21 cellular contexts compared by ENCODE assay signal in genomic region chr9:113705938-113706519, GRCh38.
DNase-seq lines count a peak whose midpoint lies in the region; ATAC-seq, FAIRE-seq and TF ChIP-seq lines count a peak whose summit lies in the region.
"Had no signal": no experiment of that assay in that cellular context is flagged by ENCODE, and none has a peak within 500 bp of the region (broad histone marks: within the 10 kb centered on the region; RNA-seq: fewer than 3 reads in every experiment).

No MANE protein-coding gene starts in this region.

- no peak overlapping the region for H3K14ac ChIP-seq in H1 (ENCODE audit: insufficient read length)

- H3K9me3 ChIP-seq in H1 (ENCODE audit: insufficient read depth in 2 of 2, low read depth in 1 of 2, low read length in 1 of 2) (peaks cover 5 to 7% of the 10 kb centered on the region in 2 experiments; a peak in 3 of 4 replicates), thyroid gland (no peaks in the 10 kb centered on the region)
- H3K9me3 ChIP-seq: thoracic aorta had no signal

- H3K27ac ChIP-seq in H1 (ENCODE audit: low read depth, low read length) (0 out of 2 replicates have a peak overlapping the region, but pooled peaks have one; percentile 7), thyroid gland (peak overlapping the region; percentile 27 to 73 (median 66)), dorsolateral prefrontal cortex (no peak overlapping the region)
- H3K27ac ChIP-seq: 22Rv1; BLaER1 treated with 17β-estradiol and CSF1 and Interleukin-3, amounts not matched to agents 10 nM and 100 nM; cardiac muscle cell; SK-N-MC; thoracic aorta had no signal

- TF ChIP-seq RAD21 in H1 (IDR thresholded peaks at IDR 0.05 in 1 of 2, conservative IDR thresholded peaks at IDR 0.05 in 1 of 2; ENCODE audit: low read depth in 2 of 2, low read length in 2 of 2): no peak

- no peak overlapping the region for H2BK120ac ChIP-seq in H1 (replicated peaks; ENCODE audit: low read depth, low read length)

- no peak overlapping the region; the same call in 1 of the 2 replicates for H2BK15ac ChIP-seq in H1 (ENCODE audit: low read length)

- no peak overlapping the region for H3K4ac ChIP-seq in H1 (replicated peaks; ENCODE audit: insufficient read length, low read depth, low read length)

- TF ChIP-seq CTCF in H1 (IDR thresholded peaks at IDR 0.05; ENCODE audit: control extremely low read depth in 1 of 3, insufficient read depth in 1 of 3, low read depth in 1 of 3, low read length in 3 of 3) (no peak), thyroid gland (IDR thresholded peaks at IDR 0.05) (no peak), dorsolateral prefrontal cortex (IDR thresholded peaks at IDR 0.05 in 54 of 56, conservative IDR thresholded peaks at IDR 0.05 in 2 of 56; ENCODE audit: low read depth in 1 of 56, partially characterized antibody in 56 of 56) (no peak)

- peak; percentile 85 for FAIRE-seq in H1 (lab: Jason Lieb, UNC)
- FAIRE-seq: islet of Langerhans had no signal

- H2BK20ac ChIP-seq in H1 (ENCODE audit: low read length): peak overlapping the region; percentile 13; the same call in 1 of the 2 replicates

- peak overlapping the region; percentile 35 for H4K91ac ChIP-seq in H1 (replicated peaks; ENCODE audit: insufficient read length, low read length)

- no peaks in the 10 kb centered on the region for H3K79me1 ChIP-seq in H1 (ENCODE audit: low read depth, low read length)

- ATAC-seq in left lobe of liver: peak; percentile 65
- no peak for ATAC-seq in GM21515 (IDR thresholded peaks at IDR 0.05; ENCODE audit: unreplicated experiment)
- ATAC-seq in activated T-cell treated with anti-CD3 and anti-CD28 coated beads, Interleukin-2, amount 50 U/mL, for 4 hours: no peak

- H2AFZ ChIP-seq in H1 (ENCODE audit: low read length): no peak overlapping the region

- peak overlapping the region; percentile 54; the same call in 1 of the 2 replicates for H2BK5ac ChIP-seq in H1 (ENCODE audit: low read depth, low read length)

- no peak overlapping the region for H4K8ac ChIP-seq in H1 (ENCODE audit: extremely low read depth, insufficient read depth, low read length)

- H3K79me2 ChIP-seq in H1 (ENCODE audit: control insufficient read depth in 1 of 2, insufficient read depth in 2 of 2, low read length in 2 of 2): no peaks in the 10 kb centered on the region

- TF ChIP-seq POLR2A in H1 (IDR thresholded peaks at IDR 0.05; ENCODE audit: control extremely low read depth in 1 of 2, low read depth in 2 of 2, low read length in 2 of 2) (no peak), thyroid gland (IDR thresholded peaks at IDR 0.05) (no peak)

- TF ChIP-seq EP300 in H1 (IDR thresholded peaks at IDR 0.05; ENCODE audit: borderline replicate concordance in 1 of 2, low read depth in 2 of 2, low read length in 2 of 2): no peak

- no peaks in the 10 kb centered on the region for H3K36me3 Mint-ChIP-seq in activated T-cell treated with anti-CD3 and anti-CD28 coated beads, Interleukin-2, amount 50 U/mL, for 4 hours (ENCODE audit: insufficient read depth)
- H3K36me3 Mint-ChIP-seq: activated naive CD8-positive, alpha-beta T cell had no signal

- DNase-seq in DMS53 (lab: John Stamatoyannopoulos, UW): peak; percentile 28
- DNase-seq in DMS53 treated with DMSO at 0.1 percent for 48 hours (lab: John Stamatoyannopoulos, UW; ENCODE audit: unreplicated experiment): no peak
- no peak for DNase-seq in H1 (ENCODE audit: low read depth in 1 of 2, low spot score in 2 of 2)
- DNase-seq in left lobe of liver (ENCODE audit: low spot score): peak; percentile 87
- peak; percentile 32 to 44 for DNase-seq in thyroid gland
- no peak for DNase-seq in activated T-cell treated with anti-CD3 and anti-CD28 coated beads, Interleukin-2, amount 50 U/mL, for 4 hours
- no peak for DNase-seq in dorsolateral prefrontal cortex
- DNase-seq: activated CD4-positive, alpha-beta T cell treated with anti-CD3 and anti-CD28 coated beads for 4 hours; DMS 273 treated with DMSO at 0.1 percent for 48 hours; MM.1S; NCI-H2081 treated with DMSO at 0.1 percent for 48 hours; NCI-H748 treated with DMSO at 0.1 percent for 48 hours; stimulated activated CD4-positive, alpha-beta T cell treated with anti-CD3 and anti-CD28 coated beads, Interleukin-2, amount 100 ng/mL, for 48 hours had no signal

- no peak overlapping the region for H3K56ac ChIP-seq in H1 (replicated peaks; ENCODE audit: insufficient read length, low read depth, low read length)

- intact Hi-C loops in thyroid gland (cut with DNase I): no loop called here
- intact Hi-C loops in dorsolateral prefrontal cortex (cut with DNase I): no loop called here

- H3K36me3 ChIP-seq in H1 (ENCODE audit: control insufficient read depth in 2 of 4, insufficient read depth in 4 of 4, low read length in 3 of 4) (no peaks in the 10 kb centered on the region), thyroid gland (no peaks in the 10 kb centered on the region)
- H3K36me3 ChIP-seq: BLaER1 treated with 17β-estradiol and CSF1 and Interleukin-3, amounts not matched to agents 10 nM and 100 nM; cardiac muscle cell; thoracic aorta had no signal

- no peak overlapping the region; a peak in 1 of 7 replicates for H3K9ac ChIP-seq in H1 (replicated peaks in 1 of 4; ENCODE audit: extremely low read depth in 1 of 4, low read depth in 3 of 4, low read length in 3 of 4)
- H3K9ac ChIP-seq: BLaER1 treated with 17β-estradiol and CSF1 and Interleukin-3, amounts not matched to agents 10 nM and 100 nM had no signal

- H3K9me3 Mint-ChIP-seq in activated T-cell treated with anti-CD3 and anti-CD28 coated beads, Interleukin-2, amount 50 U/mL, for 4 hours: peaks cover 4% of the 10 kb centered on the region

- H3K23me2 ChIP-seq in H1 (ENCODE audit: low read depth, low read length): no peaks in the 10 kb centered on the region

- H3K4me1 ChIP-seq in H1 (replicated peaks in 1 of 4; ENCODE audit: control insufficient read depth in 3 of 4, insufficient read depth in 4 of 4, low read length in 3 of 4) (peaks cover 3 to 16% (median 9%) of the 10 kb centered on the region in 4 experiments), thyroid gland (peaks cover 24 to 27% of the 10 kb centered on the region in 2 donors)

- peaks cover 2% of the 10 kb centered on the region for H3K27me3 Mint-ChIP-seq in activated T-cell treated with anti-CD3 and anti-CD28 coated beads, Interleukin-2, amount 50 U/mL, for 4 hours (ENCODE audit: low read depth)

- H3K18ac ChIP-seq in H1 (ENCODE audit: extremely low read depth, low read length): no peak overlapping the region

- H3K27me3 ChIP-seq in H1 (replicated peaks in 1 of 4; ENCODE audit: control insufficient read depth in 3 of 4, extremely low read depth in 1 of 4, insufficient read depth in 3 of 4, low read length in 3 of 4): peaks cover 0 to 3% (median 0%) of the 10 kb centered on the region in 4 experiments; a peak in 1 of 7 replicates
- H3K27me3 ChIP-seq in thyroid gland: no peaks in the 10 kb centered on the region
- peaks cover 0 to 4% (median 0%) of the 10 kb centered on the region in 45 donors for H3K27me3 ChIP-seq in dorsolateral prefrontal cortex
- H3K27me3 ChIP-seq: BLaER1 treated with 17β-estradiol and CSF1 and Interleukin-3, amounts not matched to agents 10 nM and 100 nM; cardiac muscle cell had no signal

- peaks cover 3% of the 10 kb centered on the region for H3K4me1 Mint-ChIP-seq in activated T-cell treated with anti-CD3 and anti-CD28 coated beads, Interleukin-2, amount 50 U/mL, for 4 hours (ENCODE audit: low read depth)

- H3K4me3 Mint-ChIP-seq in activated T-cell treated with anti-CD3 and anti-CD28 coated beads, Interleukin-2, amount 50 U/mL, for 4 hours: no peak overlapping the region
- H3K4me3 Mint-ChIP-seq: activated naive CD8-positive, alpha-beta T cell had no signal

- no peak overlapping the region for H4K5ac ChIP-seq in H1 (ENCODE audit: insufficient read length, low read depth, low read length)

- H4K20me1 ChIP-seq in H1 (replicated peaks in 1 of 2; ENCODE audit: control insufficient read depth in 1 of 2, insufficient read depth in 2 of 2, low read length in 2 of 2): no peaks in the 10 kb centered on the region
- H4K20me1 ChIP-seq: BLaER1 treated with 17β-estradiol and CSF1 and Interleukin-3, amounts not matched to agents 10 nM and 100 nM had no signal

- 78% methylated on average over 2 of the region's 2 CpGs; no CpG with 5 or more reads in 1 of the 2 experiments for WGBS in H1 (ENCODE audit: extremely low coverage in 1 of 2, insufficient coverage in 1 of 2, insufficient read length in 1 of 2, insufficient replicate concordance in 2 of 2, low coverage in 1 of 2, low lambda C conversion rate in 2 of 2, missing lambda C conversion rate in 1 of 2), 2 experiments
- WGBS in thyroid gland, 2 donors: 49 to 64% methylated on average over 2 of the region's 2 CpGs

- H3K4me2 ChIP-seq in H1 (ENCODE audit: insufficient read depth in 1 of 2, low read depth in 2 of 2, low read length in 2 of 2): no peak overlapping the region

- CTCF ChIA-PET in H1 (lab: Charles Lee; ENCODE audit: partially characterized antibody): interaction anchor here (0.6 to 2.5 kb wide), 4 partner anchors 14 to 25 kb away, joined by 8 to 17 read pairs (median 8); no protein-coding TSS in a partner anchor

- POLR2A ChIA-PET in H1 (lab: Charles Lee; ENCODE audit: partially characterized antibody): interaction anchor here (0.9 to 1.1 kb wide), 3 partner anchors 18 to 33 kb away, joined by 3 read pairs; no protein-coding TSS in a partner anchor

- H3K23ac ChIP-seq in H1 (ENCODE audit: insufficient read length): no peak overlapping the region

- H2AK5ac ChIP-seq in H1 (ENCODE audit: low read depth, low read length): no peak overlapping the region

- H3K4me3 ChIP-seq in H1 (ENCODE audit: extremely low read depth in 1 of 4, insufficient read depth in 2 of 4, low read depth in 3 of 4, low read length in 4 of 4) (no peak overlapping the region), thyroid gland (replicated peaks in 1 of 3) (no peak overlapping the region), dorsolateral prefrontal cortex (no peak overlapping the region)
- H3K4me3 ChIP-seq: BLaER1 treated with 17β-estradiol and CSF1 and Interleukin-3, amounts not matched to agents 10 nM and 100 nM; cardiac muscle cell; SK-N-MC; thoracic aorta had no signal

- H2BK12ac ChIP-seq in H1 (ENCODE audit: low read depth, low read length): peak overlapping the region; percentile 82; the same call in 1 of the 2 replicates

TF ChIP-seq in H1, 55 proteins besides CTCF, POLR2A, EP300 and RAD21:
- TF ChIP-seq SP2 (IDR thresholded peaks at IDR 0.05; ENCODE audit: low read length) (no peak), TEAD4 (IDR thresholded peaks at IDR 0.05; ENCODE audit: low read depth, low read length) (peak; percentile 85)

Comparison
In these comparisons a context has a peak if more than half of its experiments do, and no peak if none do; other contexts are left out.
1. DNase-seq: peak in DMS53 (single experiment), left lobe of liver (single experiment) and thyroid gland (2 of 2); none in DMS53 treated with DMSO at 0.1 percent for 48 hours (single experiment), H1 (0 of 2), activated T-cell treated with anti-CD3 and anti-CD28 coated beads, Interleukin-2, amount 50 U/mL, for 4 hours (single experiment) and dorsolateral prefrontal cortex (0 of 10).
2. H3K27ac ChIP-seq: peak in H1 (single experiment) and thyroid gland (3 of 3); none in dorsolateral prefrontal cortex (0 of 59).